8 cellular contexts compared by ENCODE assay signal in genomic region chr2:42568431-42569115, GRCh38. TPM values are rescaled to one million over a fixed set of nuclear protein-coding genes. Genes with fewer than 3 reads are reported as not detected.
DNase-seq lines count a peak whose midpoint lies in the region; TF ChIP-seq lines count a peak whose summit lies in the region.

TSS of gene MTA3 (plus strand) at chr2:42568632. CDS start at chr2:42568746, 114 bp downstream.

- DNase-seq in COLO668 (lab: John Stamatoyannopoulos, UW; ENCODE audit: unreplicated experiment) = peak; percentile 68
- DNase-seq in H4 (ENCODE audit: low spot score) = no peak
- peak; percentile 9 for DNase-seq in NCI-H226
- DNase-seq in activated T-cell treated with anti-CD3 and anti-CD28 coated beads for 24 hours (ENCODE audit: low read depth) = peak; percentile 39
- DNase-seq in erythroblast (lab: John Stamatoyannopoulos, UW) = peak; percentile 60 to 69
- DNase-seq in myocyte (ENCODE audit: low read depth) = peak; percentile 55
- DNase-seq in stimulated activated CD8-positive, alpha-beta memory T cell treated with anti-CD3 and anti-CD28 coated beads, Interleukin-7, amount 100 ng/mL, for 1 hour (ENCODE audit: low read depth in 2 of 2) = peak; percentile 22 to 29
- no peak for DNase-seq in HPDE6-E6E7 (ENCODE audit: extremely low spot score)

- TF ChIP-seq POLR2A in erythroblast (IDR thresholded peaks at IDR 0.05; ENCODE audit: low read length) = no peak

RNA-seq across cellular contexts. Expression of gene MTA3, which starts in this region (rescaled TPM):
- total RNA-seq in H4 (2014; rRNA removed; shearing (Covaris generic)) = 23.8 and 26.4 TPM in 2 replicates
- total RNA-seq in myocyte = 21.6 and 28.0 TPM in 2 replicates
- 27.3 TPM for polyA plus RNA-seq in myocyte (2012)

Comparison
In these comparisons a context has a peak if more than half of its experiments do, and no peak if none do; other contexts are left out.
1. DNase-seq: peak in COLO668 (single experiment), NCI-H226 (single experiment), activated T-cell treated with anti-CD3 and anti-CD28 coated beads for 24 hours (single experiment), erythroblast (2 of 2), myocyte (single experiment) and stimulated activated CD8-positive, alpha-beta memory T cell treated with anti-CD3 and anti-CD28 coated beads, Interleukin-7, amount 100 ng/mL, for 1 hour (2 of 2); none in H4 (single experiment) and HPDE6-E6E7 (single experiment).